ENCODE assay signal across 6 cellular contexts in the genomic region with DNA sequence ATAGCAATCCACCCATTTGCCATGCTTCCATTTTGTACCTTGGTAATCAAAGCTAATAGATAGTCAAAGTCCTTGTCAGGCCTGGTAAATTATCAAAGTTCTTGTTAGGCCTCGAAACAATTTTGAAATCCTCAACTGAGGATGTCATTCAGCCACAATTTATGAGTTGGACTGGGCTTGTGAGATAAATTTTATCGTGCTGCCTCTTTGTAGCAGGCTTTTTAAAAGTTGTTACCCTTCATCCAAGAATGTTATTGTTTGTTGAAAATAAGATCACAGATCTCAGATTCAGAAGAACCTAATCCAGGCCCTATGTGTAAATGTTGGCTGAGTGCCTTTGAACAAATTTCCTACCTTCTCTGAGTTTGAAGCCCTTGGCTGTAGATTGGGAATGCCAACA.
"Had no signal": no experiment of that assay in that cellular context is flagged by ENCODE, and none has a peak within 500 bp of the region (broad histone marks: within the 10 kb centered on the region; RNA-seq: fewer than 3 reads in every experiment).

No MANE protein-coding gene starts in this region.

- ATAC-seq: GM12878 had no signal

- FAIRE-seq: G401.6, GM12878, GM12892, GM18507, GM19239 had no signal

- H3K4me3 ChIP-seq: GM12878 had no signal

- DNase-seq: GF-D8 had no signal
